In genomic region chr15:62503451-62503850, GRCh38 we compare ENCODE assay signal across 12 cellular contexts.
DNase-seq lines count a peak whose midpoint lies in the region; ATAC-seq and TF ChIP-seq lines count a peak whose summit lies in the region.
"Had no signal": no experiment of that assay in that cellular context is flagged by ENCODE, and none has a peak within 500 bp of the region (broad histone marks: within the 10 kb centered on the region; RNA-seq: fewer than 3 reads in every experiment).

No MANE protein-coding gene starts in this region.

- DNase-seq in D341Med (ENCODE audit: low spot score) = peak; percentile 43
- DNase-seq in M059J (ENCODE audit: low read depth) = peak; percentile 30
- peak; percentile 79 for DNase-seq in cerebellar cortex (ENCODE audit: low spot score)
- peak; percentile 46 for DNase-seq in pons (ENCODE audit: low spot score)
- DNase-seq in Peyer's patch = no peak
- DNase-seq in Kasumi-1 (lab: John Stamatoyannopoulos, UW) = no peak
- no peak for DNase-seq in NCI-H2107 treated with DMSO at 0.1 percent for 48 hours (lab: John Stamatoyannopoulos, UW; ENCODE audit: unreplicated experiment)
- DNase-seq: activated CD4-positive, alpha-beta memory T cell treated with anti-CD3 and anti-CD28 coated beads, Interleukin-2, amount 10 ng/mL, durations not matched to agents 7 days and 5 days; NCI-H510A; nephron progenitor cell; stimulated activated naive CD8-positive, alpha-beta T cell treated with anti-CD3 and anti-CD28 coated beads, Interleukin-15, Interleukin-2, amounts not matched to agents 100 U/mL and 50 U/mL, for 24 hours had no signal

- H3K4me3 ChIP-seq in Peyer's patch = no peak overlapping the region

- H3K27me3 ChIP-seq in Peyer's patch = no peaks in the 10 kb centered on the region

- no peaks in the 10 kb centered on the region for H3K4me1 ChIP-seq in Peyer's patch

- TF ChIP-seq CTCF in Peyer's patch (IDR thresholded peaks at IDR 0.05) = no peak

- no peak for ATAC-seq in GM21786 (IDR thresholded peaks at IDR 0.05; ENCODE audit: unreplicated experiment)
- ATAC-seq: stimulated activated naive CD8-positive, alpha-beta T cell treated with anti-CD3 and anti-CD28 coated beads, Interleukin-15, Interleukin-2, amounts not matched to agents 100 U/mL and 50 U/mL, for 24 hours had no signal

- TF ChIP-seq POLR2A in Peyer's patch (IDR thresholded peaks at IDR 0.05) = no peak

- no peak overlapping the region for H3K27ac ChIP-seq in Peyer's patch

- H3K9me3 ChIP-seq in Peyer's patch = no peaks in the 10 kb centered on the region

- no peaks in the 10 kb centered on the region for H3K36me3 ChIP-seq in Peyer's patch

Comparison
In these comparisons a context has a peak if more than half of its experiments do, and no peak if none do; other contexts are left out.
1. DNase-seq: peak in D341Med (single experiment), M059J (single experiment), cerebellar cortex (single experiment) and pons (single experiment); none in Peyer's patch (0 of 3), Kasumi-1 (0 of 2) and NCI-H2107 treated with DMSO at 0.1 percent for 48 hours (single experiment).